ENCODE assay signal across 9 cellular contexts in genomic region chr18:63321291-63321690, GRCh38. TPM values are rescaled to one million over a fixed set of nuclear protein-coding genes. Genes with fewer than 3 reads are reported as not detected.
A peak's percentile ranks its signal among the peaks of the same experiment; 100 is the strongest.
DNase-seq lines count a peak whose midpoint lies in the region; ATAC-seq, FAIRE-seq and TF ChIP-seq lines count a peak whose summit lies in the region.
"Had no signal": no experiment of that assay in that cellular context is flagged by ENCODE, and none has a peak within 500 bp of the region (broad histone marks: within the 10 kb centered on the region; RNA-seq: fewer than 3 reads in every experiment).

No MANE protein-coding gene starts in this region.

- H3K36me3 Mint-ChIP-seq in activated naive CD4-positive, alpha-beta T cell treated with anti-CD3 and anti-CD28 coated beads, Interleukin-2, amount 10 ng/mL, durations not matched to agents 7 days and 5 days, result peaks cover 26% of the 10 kb centered on the region
- H3K36me3 Mint-ChIP-seq in activated CD4-positive, alpha-beta memory T cell treated with anti-CD3 and anti-CD28 coated beads for 36 hours, result peaks cover 29% of the 10 kb centered on the region
- H3K36me3 Mint-ChIP-seq in type B pancreatic cell, result no peaks in the 10 kb centered on the region

- peaks cover 20% of the 10 kb centered on the region for H3K4me1 Mint-ChIP-seq in activated naive CD4-positive, alpha-beta T cell treated with anti-CD3 and anti-CD28 coated beads, Interleukin-2, amount 10 ng/mL, durations not matched to agents 7 days and 5 days
- H3K4me1 Mint-ChIP-seq in activated CD4-positive, alpha-beta memory T cell treated with anti-CD3 and anti-CD28 coated beads for 36 hours (ENCODE audit: low read depth), result peaks cover 21% of the 10 kb centered on the region
- peaks cover 32% of the 10 kb centered on the region for H3K4me1 Mint-ChIP-seq in type B pancreatic cell (ENCODE audit: unreplicated experiment)

- H3K9me3 Mint-ChIP-seq in activated naive CD4-positive, alpha-beta T cell treated with anti-CD3 and anti-CD28 coated beads, Interleukin-2, amount 10 ng/mL, durations not matched to agents 7 days and 5 days, result no peaks in the 10 kb centered on the region
- H3K9me3 Mint-ChIP-seq in activated CD4-positive, alpha-beta memory T cell treated with anti-CD3 and anti-CD28 coated beads for 36 hours, result no peaks in the 10 kb centered on the region
- no peaks in the 10 kb centered on the region for H3K9me3 Mint-ChIP-seq in type B pancreatic cell

- no peak for ATAC-seq in GM18867 (IDR thresholded peaks at IDR 0.05; ENCODE audit: unreplicated experiment)

- intact Hi-C loops in activated CD4-positive, alpha-beta memory T cell treated with anti-CD3 and anti-CD28 coated beads for 36 hours (cut with micrococcal nuclease), result loop anchor here (5.0 kb wide), 1 partner anchor 46 kb away; the partner anchor contains the start of gene KDSR
- intact Hi-C loops in kidney (cut with DNase I), result loop anchor here (10.0 kb wide), 1 partner anchor 306 kb away; no protein-coding TSS in a partner anchor

- POLR2A ChIA-PET in activated CD4-positive, alpha-beta memory T cell treated with anti-CD3 and anti-CD28 coated beads for 36 hours (lab: Charles Lee), result no interaction called here

- peaks cover 4% of the 10 kb centered on the region for H3K27me3 Mint-ChIP-seq in activated naive CD4-positive, alpha-beta T cell treated with anti-CD3 and anti-CD28 coated beads, Interleukin-2, amount 10 ng/mL, durations not matched to agents 7 days and 5 days
- H3K27me3 Mint-ChIP-seq in activated CD4-positive, alpha-beta memory T cell treated with anti-CD3 and anti-CD28 coated beads for 36 hours, result no peaks in the 10 kb centered on the region
- H3K27me3 Mint-ChIP-seq in type B pancreatic cell, result peaks cover 21% of the 10 kb centered on the region

- peak overlapping the region in 1 of 2 donors; percentile 68 for H3K9ac ChIP-seq in kidney (ENCODE audit: low read length in 2 of 2)

- peak overlapping the region; percentile 89 for H3K27ac Mint-ChIP-seq in activated naive CD4-positive, alpha-beta T cell treated with anti-CD3 and anti-CD28 coated beads, Interleukin-2, amount 10 ng/mL, durations not matched to agents 7 days and 5 days
- H3K27ac Mint-ChIP-seq in activated CD4-positive, alpha-beta memory T cell treated with anti-CD3 and anti-CD28 coated beads for 36 hours, result no peak overlapping the region
- peak overlapping the region; percentile 90 for H3K27ac Mint-ChIP-seq in type B pancreatic cell

- H3K4me1 ChIP-seq in kidney (ENCODE audit: control insufficient read depth in 1 of 2, insufficient read depth in 1 of 2, low read depth in 1 of 2, low read length in 2 of 2), result peaks cover 8% of the 10 kb centered on the region in 2 donors

- TF ChIP-seq CTCF in kidney (IDR thresholded peaks at IDR 0.05; ENCODE audit: borderline replicate concordance, extremely low read depth, insufficient read depth) (no peak), type B pancreatic cell (conservative IDR thresholded peaks at IDR 0.05) (no peak)

- no peak for DNase-seq in activated naive CD4-positive, alpha-beta T cell treated with anti-CD3 and anti-CD28 coated beads, Interleukin-2, amount 10 ng/mL, durations not matched to agents 7 days and 5 days
- DNase-seq in activated naive CD4-positive, alpha-beta T cell treated with Interleukin-2 at 50 U/mL for 16 hours, result no peak
- DNase-seq in activated CD4-positive, alpha-beta memory T cell treated with anti-CD3 and anti-CD28 coated beads for 36 hours, result no peak
- DNase-seq in kidney (no peak), type B pancreatic cell (ENCODE audit: extremely low spot score, unreplicated experiment) (no peak), NCI-H1930 (lab: John Stamatoyannopoulos, UW) (no peak)
- no peak for DNase-seq in stimulated activated CD8-positive, alpha-beta memory T cell treated with anti-CD3 and anti-CD28 coated beads, Interleukin-4, amount 100 ng/mL, for 48 hours

- H3K4me3 ChIP-seq in kidney (ENCODE audit: low read length in 2 of 2), result peak overlapping the region in 1 of 2 donors; percentile 61

- no peaks in the 10 kb centered on the region for H3K9me3 ChIP-seq in kidney (ENCODE audit: control insufficient read depth in 1 of 2, low read length in 2 of 2)
- H3K9me3 ChIP-seq: SJSA1 had no signal

- peak overlapping the region; percentile 29 to 68 for H3K27ac ChIP-seq in kidney (ENCODE audit: low read depth in 2 of 2, low read length in 2 of 2)

- CTCF ChIA-PET in activated naive CD4-positive, alpha-beta T cell treated with anti-CD3 and anti-CD28 coated beads, Interleukin-2, amount 10 ng/mL, durations not matched to agents 7 days and 5 days (lab: Charles Lee), result interaction anchor here (1.2 to 7.3 kb wide), 4 partner anchors 39 to 309 kb away, joined by 3 to 92 read pairs (median 17); no protein-coding TSS in a partner anchor
- CTCF ChIA-PET in activated CD4-positive, alpha-beta memory T cell treated with anti-CD3 and anti-CD28 coated beads for 36 hours (lab: Charles Lee), result interaction anchor here (0.5 to 4.3 kb wide), 5 partner anchors 18 to 305 kb away, joined by 3 to 38 read pairs (median 13); no protein-coding TSS in a partner anchor

- no peak for FAIRE-seq in kidney (lab: Jason Lieb, UNC)

- no peaks in the 10 kb centered on the region for H3K36me3 ChIP-seq in kidney (ENCODE audit: control insufficient read depth in 1 of 2, insufficient read depth in 2 of 2, low read length in 2 of 2)
- H3K36me3 ChIP-seq: SJSA1 had no signal

- H3K4me3 Mint-ChIP-seq in activated naive CD4-positive, alpha-beta T cell treated with anti-CD3 and anti-CD28 coated beads, Interleukin-2, amount 10 ng/mL, durations not matched to agents 7 days and 5 days, result peak overlapping the region; percentile 85
- H3K4me3 Mint-ChIP-seq in activated CD4-positive, alpha-beta memory T cell treated with anti-CD3 and anti-CD28 coated beads for 36 hours, result peak overlapping the region; percentile 83
- H3K4me3 Mint-ChIP-seq in type B pancreatic cell, result peak overlapping the region; percentile 83

RNA-seq across cellular contexts. Expression of gene BCL2, which starts 1.7 kb away (rescaled TPM):
- 10 to 100 TPM; 66.9 to 67.9 TPM for total RNA-seq in activated CD4-positive, alpha-beta memory T cell treated with anti-CD3 and anti-CD28 coated beads for 36 hours
- 39.2 TPM for total RNA-seq in kidney
- 6.0 TPM for polyA plus RNA-seq in kidney (ENCODE audit: insufficient read depth, low read depth, low replicate concordance)
- 16.5 and 21.9 TPM in 2 replicates for total RNA-seq in type B pancreatic cell (ENCODE audit: low replicate concordance)

RNA-seq across cellular contexts. Expression of gene KDSR, which starts 45.7 kb away (rescaled TPM):
- total RNA-seq in activated CD4-positive, alpha-beta memory T cell treated with anti-CD3 and anti-CD28 coated beads for 36 hours, result 10 to 100 TPM; 72.8 to 77.2 TPM
- total RNA-seq in kidney, result 73.5 TPM
- 22.5 TPM for polyA plus RNA-seq in kidney (ENCODE audit: insufficient read depth, low read depth, low replicate concordance)
- total RNA-seq in type B pancreatic cell (ENCODE audit: low replicate concordance), result 50.2 and 52.7 TPM in 2 replicates
